In genomic region chr3:136577791-136578190, GRCh38 we compare ENCODE assay signal across 19 cellular contexts.
"Had no signal": no experiment of that assay in that cellular context is flagged by ENCODE, and none has a peak within 500 bp of the region (broad histone marks: within the 10 kb centered on the region; RNA-seq: fewer than 3 reads in every experiment).

No MANE protein-coding gene starts in this region.

- DNase-seq: activated B cell treated with CpG ODN at 0.5 μM for 24 hours; activated CD4-positive, alpha-beta T cell treated with anti-CD3 and anti-CD28 coated beads for 4 hours; activated CD8-positive, alpha-beta T cell treated with anti-CD3 and anti-CD28 coated beads for 36 hours; activated naive CD4-positive, alpha-beta T cell treated with anti-CD3 and anti-CD28 coated beads for 36 hours; activated naive CD8-positive, alpha-beta T cell treated with anti-CD3 and anti-CD28 coated beads, Interleukin-2, amount 50 U/mL, for 24 hours; activated T-cell treated with anti-CD3 and anti-CD28 coated beads, Interleukin-2, amount 50 U/mL, for 4 hours; aorta; brain microvascular endothelial cell; heart right ventricle had no signal

- H3K9me3 Mint-ChIP-seq: activated B cell treated with CpG ODN at 0.5 μM for 24 hours; activated naive CD8-positive, alpha-beta T cell treated with anti-CD3 and anti-CD28 coated beads, Interleukin-2, amount 50 U/mL, for 24 hours; stimulated activated naive CD8-positive, alpha-beta T cell treated with anti-CD3 and anti-CD28 coated beads, Interleukin-15, Interleukin-2, amounts not matched to agents 100 ng/mL and 50 ng/mL, for 24 hours had no signal

- ATAC-seq: activated CD8-positive, alpha-beta T cell treated with anti-CD3 and anti-CD28 coated beads for 36 hours; activated naive CD8-positive, alpha-beta T cell treated with anti-CD3 and anti-CD28 coated beads, Interleukin-2, amount 50 U/mL, for 24 hours; activated T-cell treated with anti-CD3 and anti-CD28 coated beads, Interleukin-2, amount 50 U/mL, for 4 hours; esophagus mucosa; heart right ventricle had no signal

- H3K4me3 Mint-ChIP-seq: activated B cell treated with CpG ODN at 0.5 μM for 24 hours; activated CD8-positive, alpha-beta T cell treated with anti-CD3 and anti-CD28 coated beads for 36 hours; activated naive CD4-positive, alpha-beta T cell treated with anti-CD3 and anti-CD28 coated beads for 36 hours; activated naive CD8-positive, alpha-beta T cell treated with anti-CD3 and anti-CD28 coated beads, Interleukin-2, amount 50 U/mL, for 24 hours; activated T-cell treated with anti-CD3 and anti-CD28 coated beads, Interleukin-2, amount 50 U/mL, for 4 hours; stimulated activated naive CD8-positive, alpha-beta T cell treated with anti-CD3 and anti-CD28 coated beads, Interleukin-15, Interleukin-2, amounts not matched to agents 100 ng/mL and 50 ng/mL, for 24 hours; T-helper 2 cell treated with Interferon-gamma antibody and Interleukin-4, amounts not matched to agents 5 μg/mL and 100 μg/mL, for 36 hours had no signal

- H3K4me1 Mint-ChIP-seq: activated B cell treated with CpG ODN at 0.5 μM for 24 hours; activated naive CD8-positive, alpha-beta T cell treated with anti-CD3 and anti-CD28 coated beads, Interleukin-2, amount 50 U/mL, for 24 hours had no signal

- H3K36me3 ChIP-seq: brain microvascular endothelial cell, prostate gland, right atrium auricular region, vagina had no signal

- H3K9me3 ChIP-seq: prostate gland, right atrium auricular region, vagina had no signal

- H3K4me1 ChIP-seq: prostate gland, right atrium auricular region, tibial nerve, vagina had no signal

- H3K27ac Mint-ChIP-seq: activated B cell treated with CpG ODN at 0.5 μM for 24 hours; activated CD8-positive, alpha-beta T cell treated with anti-CD3 and anti-CD28 coated beads for 36 hours; activated naive CD4-positive, alpha-beta T cell treated with anti-CD3 and anti-CD28 coated beads for 36 hours; activated naive CD8-positive, alpha-beta T cell treated with anti-CD3 and anti-CD28 coated beads, Interleukin-2, amount 50 U/mL, for 24 hours; stimulated activated naive CD8-positive, alpha-beta T cell treated with anti-CD3 and anti-CD28 coated beads, Interleukin-15, Interleukin-2, amounts not matched to agents 100 ng/mL and 50 ng/mL, for 24 hours; T-helper 2 cell treated with Interferon-gamma antibody and Interleukin-4, amounts not matched to agents 5 μg/mL and 100 μg/mL, for 36 hours had no signal

- H3K27me3 ChIP-seq: brain microvascular endothelial cell, heart right ventricle, right atrium auricular region, tibial nerve, vagina had no signal

- H3K27ac ChIP-seq: brain microvascular endothelial cell, coronary artery, heart right ventricle, prostate gland, right atrium auricular region, skin epidermis, tibial nerve, vagina had no signal

- H3K27me3 Mint-ChIP-seq: activated B cell treated with CpG ODN at 0.5 μM for 24 hours; activated CD8-positive, alpha-beta T cell treated with anti-CD3 and anti-CD28 coated beads for 36 hours; activated naive CD8-positive, alpha-beta T cell treated with anti-CD3 and anti-CD28 coated beads, Interleukin-2, amount 50 U/mL, for 24 hours; stimulated activated naive CD8-positive, alpha-beta T cell treated with anti-CD3 and anti-CD28 coated beads, Interleukin-15, Interleukin-2, amounts not matched to agents 100 ng/mL and 50 ng/mL, for 24 hours had no signal

- H3K4me3 ChIP-seq: coronary artery, heart right ventricle, lung, prostate gland, right atrium auricular region, skin epidermis, tibial nerve, vagina had no signal
